Comparison of ENCODE assay signal across 27 cellular contexts in genomic region chr9:35577486-35577885, GRCh38. TPM values are rescaled to one million over a fixed set of nuclear protein-coding genes. Genes with fewer than 3 reads are reported as not detected.
"Had no signal": no experiment of that assay in that cellular context is flagged by ENCODE, and none has a peak within 500 bp of the region (broad histone marks: within the 10 kb centered on the region; RNA-seq: fewer than 3 reads in every experiment).

No MANE protein-coding gene starts in this region.

- H3K4me3 Mint-ChIP-seq: activated CD8-positive, alpha-beta memory T cell treated with anti-CD3 and anti-CD28 coated beads, Interleukin-2, amount 10 ng/mL, durations not matched to agents 7 days and 5 days; activated CD8-positive, alpha-beta T cell treated with anti-CD3 and anti-CD28 coated beads, Interleukin-2, amount 10 ng/mL, durations not matched to agents 7 days and 5 days; activated naive CD4-positive, alpha-beta T cell treated with anti-CD3 and anti-CD28 coated beads, Interleukin-2, amount 10 ng/mL, durations not matched to agents 7 days and 5 days; activated T-helper 1 cell treated with anti-CD3 and anti-CD28 coated beads, Interleukin-12 subunit alpha, Interleukin-12 subunit beta, Interleukin-2, Interleukin-4 antibody, amounts not matched to agents 30 ng/mL and 10 ng/mL and 1 ng/mL, durations not matched to agents 14 hours and 24 hours and 36 hours; central memory CD8-positive, alpha-beta T cell; effector memory CD8-positive, alpha-beta T cell had no signal

- DNase-seq: activated CD4-positive, alpha-beta T cell treated with anti-CD3 and anti-CD28 coated beads for 48 hours; activated CD4-positive, alpha-beta T cell treated with anti-CD3 and anti-CD28 coated beads, Interleukin-2, amount 50 U/mL, for 1 hour; activated CD4-positive, alpha-beta T cell treated with anti-CD3 and anti-CD28 coated beads, Interleukin-2, amount 50 U/mL, for 48 hours; activated CD4-positive, CD25-positive, alpha-beta regulatory T cell; activated CD4-positive, CD25-positive, alpha-beta regulatory T cell treated with anti-CD3 and anti-CD28 coated beads, Interleukin-2, amount 50 U/mL, for 72 hours; activated CD8-positive, alpha-beta memory T cell treated with anti-CD3 and anti-CD28 coated beads, Interleukin-2, amount 10 ng/mL, durations not matched to agents 7 days and 5 days; activated CD8-positive, alpha-beta memory T cell treated with anti-CD3 and anti-CD28 coated beads, Interleukin-2, amount 50 U/mL, for 4 hours; activated CD8-positive, alpha-beta T cell treated with anti-CD3 and anti-CD28 coated beads, Interleukin-2, amount 10 ng/mL, durations not matched to agents 7 days and 5 days; activated gamma-delta T cell; activated naive CD4-positive, alpha-beta T cell; activated naive CD4-positive, alpha-beta T cell treated with anti-CD3 and anti-CD28 coated beads, Interleukin-2, amount 10 ng/mL, durations not matched to agents 7 days and 5 days; activated T-cell treated with anti-CD3 and anti-CD28 coated beads, Interleukin-2, amount 50 U/mL, for 1 hour; activated T-cell treated with anti-CD3 and anti-CD28 coated beads, Interleukin-2, amount 50 U/mL, for 48 hours; brain microvascular endothelial cell; cortex of kidney; dermis blood vessel endothelial cell; effector CD4-positive, alpha-beta T cell; effector memory CD8-positive, alpha-beta T cell; esophagus squamous epithelium; foreskin fibroblast; head of caudate nucleus; hippocampal formation; T-helper 2 cell had no signal

- H3K27ac Mint-ChIP-seq: activated CD8-positive, alpha-beta memory T cell treated with anti-CD3 and anti-CD28 coated beads, Interleukin-2, amount 10 ng/mL, durations not matched to agents 7 days and 5 days; activated CD8-positive, alpha-beta T cell treated with anti-CD3 and anti-CD28 coated beads, Interleukin-2, amount 10 ng/mL, durations not matched to agents 7 days and 5 days; activated naive CD4-positive, alpha-beta T cell treated with anti-CD3 and anti-CD28 coated beads, Interleukin-2, amount 10 ng/mL, durations not matched to agents 7 days and 5 days; activated T-helper 1 cell treated with anti-CD3 and anti-CD28 coated beads, Interleukin-12 subunit alpha, Interleukin-12 subunit beta, Interleukin-2, Interleukin-4 antibody, amounts not matched to agents 30 ng/mL and 10 ng/mL and 1 ng/mL, durations not matched to agents 14 hours and 24 hours and 36 hours; effector memory CD8-positive, alpha-beta T cell had no signal

- H3K36me3 ChIP-seq: ascending aorta, brain microvascular endothelial cell had no signal

- H3K4me1 Mint-ChIP-seq: activated naive CD4-positive, alpha-beta T cell treated with anti-CD3 and anti-CD28 coated beads, Interleukin-2, amount 10 ng/mL, durations not matched to agents 7 days and 5 days had no signal

- H3K27ac ChIP-seq: ascending aorta, brain microvascular endothelial cell, epithelial cell of prostate, esophagus squamous epithelium had no signal

- H3K4me3 ChIP-seq: ascending aorta, esophagus squamous epithelium had no signal

- H3K4me1 ChIP-seq: ascending aorta, esophagus squamous epithelium had no signal

- H3K27me3 ChIP-seq: ascending aorta, brain microvascular endothelial cell, esophagus squamous epithelium had no signal

- H3K27me3 Mint-ChIP-seq: activated CD8-positive, alpha-beta memory T cell treated with anti-CD3 and anti-CD28 coated beads, Interleukin-2, amount 10 ng/mL, durations not matched to agents 7 days and 5 days; activated naive CD4-positive, alpha-beta T cell treated with anti-CD3 and anti-CD28 coated beads, Interleukin-2, amount 10 ng/mL, durations not matched to agents 7 days and 5 days; central memory CD8-positive, alpha-beta T cell; effector memory CD8-positive, alpha-beta T cell had no signal

RNA-seq across cellular contexts. Expression of gene CD72, which starts 40.7 kb away (rescaled TPM):
- total RNA-seq: ascending aorta, dermis blood vessel endothelial cell had no signal
